Comparison of ENCODE assay signal across 13 cellular contexts in the genomic region with DNA sequence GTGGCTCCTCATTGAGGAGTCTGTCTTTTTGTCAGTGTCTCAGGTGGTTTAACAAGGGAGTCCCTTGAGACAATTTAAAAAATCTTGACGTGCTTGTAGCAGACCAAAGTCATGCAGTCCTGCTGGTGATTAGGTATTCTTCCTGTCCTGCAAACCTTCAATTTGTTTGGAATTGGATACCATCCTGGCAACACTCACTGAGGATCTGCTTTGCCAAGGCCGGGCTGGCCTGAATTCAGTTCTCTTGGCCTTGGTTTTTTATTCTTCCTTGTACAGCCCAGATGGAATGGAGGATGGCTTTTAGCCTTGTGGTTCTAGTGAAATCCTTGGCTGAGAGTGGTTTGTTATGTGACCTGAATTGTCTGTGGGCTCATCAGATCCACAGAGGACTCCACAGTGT.
DNase-seq lines count a peak whose midpoint lies in the region; ATAC-seq and TF ChIP-seq lines count a peak whose summit lies in the region.
"Had no signal": no experiment of that assay in that cellular context is flagged by ENCODE, and none has a peak within 500 bp of the region (broad histone marks: within the 10 kb centered on the region; RNA-seq: fewer than 3 reads in every experiment).

No MANE protein-coding gene starts in this region.

- CTCF ChIA-PET in SK-N-SH (lab: Yijun Ruan, JAX): no interaction called here

- H3K9me3 ChIP-seq in SK-N-SH: no peaks in the 10 kb centered on the region
- no peaks in the 10 kb centered on the region for H3K9me3 ChIP-seq in esophagus squamous epithelium
- no peaks in the 10 kb centered on the region for H3K9me3 ChIP-seq in tibial artery

- H3K79me2 ChIP-seq in SK-N-SH (ENCODE audit: insufficient read depth): no peaks in the 10 kb centered on the region

- H3F3A ChIP-seq in SK-N-SH (replicated peaks; ENCODE audit: insufficient read depth): no peaks in the 10 kb centered on the region

- ATAC-seq in GM21367 (IDR thresholded peaks at IDR 0.05; ENCODE audit: unreplicated experiment): no peak

- H3K9me2 ChIP-seq in SK-N-SH: no peaks in the 10 kb centered on the region

- no peaks in the 10 kb centered on the region for H3K36me3 ChIP-seq in SK-N-SH (replicated peaks in 1 of 2; ENCODE audit: control insufficient read depth in 1 of 2, insufficient read depth in 2 of 2, low read length in 1 of 2)
- no peaks in the 10 kb centered on the region for H3K36me3 ChIP-seq in esophagus squamous epithelium
- no peaks in the 10 kb centered on the region for H3K36me3 ChIP-seq in tibial artery

- H3K9ac ChIP-seq in SK-N-SH: no peak overlapping the region

- H3K4me3 ChIP-seq in SK-N-SH (ENCODE audit: low read depth in 2 of 2, low read length in 1 of 2): no peak overlapping the region; a peak in 1 of 4 replicates
- H3K4me3 ChIP-seq in esophagus squamous epithelium: no peak overlapping the region
- H3K4me3 ChIP-seq in tibial artery: no peak overlapping the region

- no peaks in the 10 kb centered on the region for H4K20me1 ChIP-seq in SK-N-SH (ENCODE audit: insufficient read depth)

- TF ChIP-seq CTCF in SK-N-SH (IDR thresholded peaks at IDR 0.05) (no peak), esophagus squamous epithelium (IDR thresholded peaks at IDR 0.05) (no peak), tibial artery (IDR thresholded peaks at IDR 0.05) (no peak)

- TF ChIP-seq EP300 in SK-N-SH (IDR thresholded peaks at IDR 0.05; ENCODE audit: borderline replicate concordance in 1 of 2, low read depth in 1 of 2, low read length in 1 of 2): no peak

- H3K27me3 ChIP-seq in SK-N-SH (ENCODE audit: insufficient read depth): no peaks in the 10 kb centered on the region
- H3K27me3 ChIP-seq in esophagus squamous epithelium: no peaks in the 10 kb centered on the region
- H3K27me3 ChIP-seq in tibial artery: no peaks in the 10 kb centered on the region

- peak overlapping the region; percentile 14 to 83; a peak in 3 of 4 replicates for H3K27ac ChIP-seq in SK-N-SH (ENCODE audit: low read depth in 2 of 2, low read length in 1 of 2)
- peak overlapping the region in 3 of 4 donors; percentile 14 to 40 (median 23) for H3K27ac ChIP-seq in esophagus squamous epithelium
- H3K27ac ChIP-seq in tibial artery: peak overlapping the region; percentile 52 to 60

- peaks cover 0 to 8% of the 10 kb centered on the region in 2 experiments; a peak in 3 of 4 replicates for H3K4me1 ChIP-seq in SK-N-SH (ENCODE audit: control insufficient read depth in 1 of 2, insufficient read depth in 2 of 2, low read depth in 1 of 2, low read length in 1 of 2)
- peaks cover 0 to 37% (median 16%) of the 10 kb centered on the region in 3 donors for H3K4me1 ChIP-seq in esophagus squamous epithelium
- H3K4me1 ChIP-seq in tibial artery: peaks cover 0 to 71% (median 48%) of the 10 kb centered on the region in 4 donors

- POLR2A ChIA-PET in SK-N-SH (lab: Yijun Ruan, JAX): no interaction called here

- intact Hi-C loops in esophagus squamous epithelium (cut with DNase I) (no loop called here), tibial artery (cut with DNase I; ENCODE audit: low total_unique reads) (no loop called here)

- TF ChIP-seq RAD21 in SK-N-SH (IDR thresholded peaks at IDR 0.05; ENCODE audit: low read length): no peak

- no peak for TF ChIP-seq POLR2A in esophagus squamous epithelium (IDR thresholded peaks at IDR 0.05)

- 31% methylated on average over 2 of the region's 2 CpGs for WGBS in SK-N-SH (ENCODE audit: low lambda C conversion rate)
- 7 to 20% methylated on average over 2 of the region's 2 CpGs for WGBS in esophagus squamous epithelium, 2 donors

- DNase-seq in SK-N-SH: no peak
- DNase-seq in esophagus squamous epithelium (lab: John Stamatoyannopoulos, UW): no peak
- DNase-seq in myocyte (ENCODE audit: low read depth): peak; percentile 13
- peak; percentile 49 to 77 for DNase-seq in tibial artery
- no peak for DNase-seq in NCI-H1694 treated with DMSO at 0.1 percent for 48 hours (lab: John Stamatoyannopoulos, UW)
- DNase-seq in activated CD4-positive, CD25-positive, alpha-beta regulatory T cell treated with anti-CD3 and anti-CD28 coated beads, Interleukin-2, amount 50 U/mL, for 72 hours: no peak
- no peak for DNase-seq in DMS 273 (lab: John Stamatoyannopoulos, UW; ENCODE audit: unreplicated experiment)
- DNase-seq: activated CD4-positive, alpha-beta memory T cell treated with anti-CD3 and anti-CD28 coated beads, Interleukin-2, amount 10 ng/mL, durations not matched to agents 7 days and 5 days; CD4-positive, CD25-positive, alpha-beta regulatory T cell; mesendoderm; occipital lobe; stimulated activated CD4-positive, alpha-beta T cell treated with anti-CD3 and anti-CD28 coated beads, Interleukin-15, amount 100 ng/mL, for 24 hours had no signal

- H2AFZ ChIP-seq in SK-N-SH (ENCODE audit: low read depth): no peak overlapping the region

- no peak overlapping the region for H3K4me2 ChIP-seq in SK-N-SH

TF ChIP-seq in SK-N-SH, 30 proteins besides CTCF, POLR2A, EP300 and RAD21:
- TF ChIP-seq USF2 (IDR thresholded peaks at IDR 0.05; ENCODE audit: borderline replicate concordance, low read depth, low read length) (no peak), ELF1 (IDR thresholded peaks at IDR 0.05) (no peak), GABPA (IDR thresholded peaks at IDR 0.05; ENCODE audit: low read depth) (no peak), TCF12 (IDR thresholded peaks at IDR 0.05) (peak; percentile 21; the same call in 1 of the 2 replicates), ZBTB33 (IDR thresholded peaks at IDR 0.05; ENCODE audit: borderline replicate concordance, low read depth) (no peak), CHD2 (IDR thresholded peaks at IDR 0.05; ENCODE audit: low read length, partially characterized antibody) (no peak)

Comparison
In these comparisons a context has a peak if more than half of its experiments do, and no peak if none do; other contexts are left out.
1. DNase-seq: peak in myocyte (single experiment) and tibial artery (2 of 2); none in SK-N-SH (single experiment), esophagus squamous epithelium (single experiment), NCI-H1694 treated with DMSO at 0.1 percent for 48 hours (single experiment), activated CD4-positive, CD25-positive, alpha-beta regulatory T cell treated with anti-CD3 and anti-CD28 coated beads, Interleukin-2, amount 50 U/mL, for 72 hours (single experiment) and DMS 273 (single experiment).
2. Peak in every context shown above with its lines, with median percentiles within 50 percentile points of each other: H3K27ac ChIP-seq.